Comparison of ENCODE assay signal across 11 cellular contexts in genomic region chr2:66929632-66930385, GRCh38.
A peak's percentile ranks its signal among the peaks of the same experiment; 100 is the strongest.
DNase-seq lines count a peak whose midpoint lies in the region; ATAC-seq and TF ChIP-seq lines count a peak whose summit lies in the region.
"Had no signal": no experiment of that assay in that cellular context is flagged by ENCODE, and none has a peak within 500 bp of the region (broad histone marks: within the 10 kb centered on the region; RNA-seq: fewer than 3 reads in every experiment).

No MANE protein-coding gene starts in this region.

- intact Hi-C loops in posterior vena cava (cut with DNase I), result no loop called here

- no peak for TF ChIP-seq CTCF in foreskin keratinocyte (conservative IDR thresholded peaks at IDR 0.05)
- no peak for TF ChIP-seq CTCF in WERI-Rb-1 (IDR thresholded peaks at IDR 0.05; ENCODE audit: low read depth, low read length)

- peak overlapping the region; percentile 37 for H3K4me3 ChIP-seq in SK-N-MC
- H3K4me3 ChIP-seq in WERI-Rb-1 (ENCODE audit: low read depth, low read length), result no peak overlapping the region

- DNase-seq in DMS79 treated with DMSO at 0.1 percent for 48 hours (lab: John Stamatoyannopoulos, UW) (peak; percentile 68), SK-N-MC (ENCODE audit: low read depth, low spot score) (peak; percentile 14), foreskin keratinocyte (peak; percentile 83 to 91), posterior vena cava (ENCODE audit: low spot score) (peak; percentile 83), WERI-Rb-1 (no peak), HuH-7.5 (ENCODE audit: low spot score) (no peak), medulla oblongata (ENCODE audit: extremely low spot score) (no peak)
- DNase-seq: activated effector memory CD4-positive, alpha-beta T cell treated with anti-CD3 and anti-CD28 coated beads, Interleukin-2, amount 50 U/mL, for 16 hours; DND-41; NCI-H2227 treated with DMSO at 0.1 percent for 48 hours had no signal

- no peaks in the 10 kb centered on the region for H3K9me3 ChIP-seq in SK-N-MC (ENCODE audit: low read depth, low read length)
- H3K9me3 ChIP-seq in WERI-Rb-1 (ENCODE audit: severe bottlenecking), result no peaks in the 10 kb centered on the region

- no peak overlapping the region for H3K9ac ChIP-seq in SK-N-MC (ENCODE audit: insufficient read length)

- peak overlapping the region; percentile 54; the same call in 1 of the 2 replicates for H3K27ac ChIP-seq in SK-N-MC
- H3K27ac ChIP-seq in foreskin keratinocyte, result no peak overlapping the region
- no peak overlapping the region for H3K27ac ChIP-seq in WERI-Rb-1

- H3K27me3 ChIP-seq in foreskin keratinocyte (no peaks in the 10 kb centered on the region), WERI-Rb-1 (ENCODE audit: insufficient read depth, low read depth, severe bottlenecking) (peaks cover 36% of the 10 kb centered on the region)

- peak; percentile 71 for ATAC-seq in foreskin keratinocyte
- ATAC-seq in HG02981 (IDR thresholded peaks at IDR 0.05; ENCODE audit: unreplicated experiment), result no peak

- peaks cover 20% of the 10 kb centered on the region for H3K4me1 ChIP-seq in foreskin keratinocyte

- no peaks in the 10 kb centered on the region for H3K36me3 ChIP-seq in SK-N-MC (ENCODE audit: insufficient read depth, low read length)
- no peaks in the 10 kb centered on the region for H3K36me3 ChIP-seq in WERI-Rb-1

Comparison
In these comparisons a context has a peak if more than half of its experiments do, and no peak if none do; other contexts are left out.
1. DNase-seq: peak in DMS79 treated with DMSO at 0.1 percent for 48 hours (single experiment), SK-N-MC (single experiment), foreskin keratinocyte (2 of 2) and posterior vena cava (single experiment); none in WERI-Rb-1 (single experiment), HuH-7.5 (single experiment) and medulla oblongata (single experiment).